9 cellular contexts compared by ENCODE assay signal in genomic region chr15:66388576-66388975, GRCh38. TPM values are rescaled to one million over a fixed set of nuclear protein-coding genes. Genes with fewer than 3 reads are reported as not detected.
A peak's percentile ranks its signal among the peaks of the same experiment; 100 is the strongest.
DNase-seq lines count a peak whose midpoint lies in the region; ATAC-seq, FAIRE-seq and TF ChIP-seq lines count a peak whose summit lies in the region.
"Had no signal": no experiment of that assay in that cellular context is flagged by ENCODE, and none has a peak within 500 bp of the region (broad histone marks: within the 10 kb centered on the region; RNA-seq: fewer than 3 reads in every experiment).

No MANE protein-coding gene starts in this region.

- H3K27me3 ChIP-seq in CD4-positive, alpha-beta T cell (ENCODE audit: control insufficient read depth, insufficient read depth, low read length) = no peaks in the 10 kb centered on the region
- H3K27me3 ChIP-seq in IMR-90 (ENCODE audit: control insufficient read depth, insufficient read depth, low read length) (no peaks in the 10 kb centered on the region), K562 (ENCODE audit: control insufficient read depth in 2 of 2, insufficient read depth in 2 of 2, low read length in 2 of 2) (no peaks in the 10 kb centered on the region)
- H3K27me3 ChIP-seq: heart left ventricle had no signal

- no peak for TF ChIP-seq CTCF in CD4-positive, alpha-beta T cell (IDR thresholded peaks at IDR 0.05)
- TF ChIP-seq CTCF in IMR-90 (conservative IDR thresholded peaks at IDR 0.05; ENCODE audit: low read depth, low read length) (no peak), K562 (IDR thresholded peaks at IDR 0.05 in 2 of 3, conservative IDR thresholded peaks at IDR 0.05 in 1 of 3; ENCODE audit: insufficient read depth in 2 of 3, low read depth in 1 of 3, low read length in 3 of 3) (no peak)

- no peak overlapping the region for H3K56ac ChIP-seq in IMR-90 (ENCODE audit: extremely low read depth, insufficient read depth, low read length)

- no peaks in the 10 kb centered on the region for H3K9me3 Mint-ChIP-seq in CD4-positive, alpha-beta T cell
- H3K9me3 Mint-ChIP-seq in naive thymus-derived CD8-positive, alpha-beta T cell = no peaks in the 10 kb centered on the region

- H3K4me1 ChIP-seq in IMR-90 (ENCODE audit: control insufficient read depth, insufficient read depth, low read length) = peaks cover 6% of the 10 kb centered on the region
- H3K4me1 ChIP-seq in K562 (replicated peaks in 1 of 2; ENCODE audit: control insufficient read depth in 2 of 2, insufficient read depth in 2 of 2, low read length in 2 of 2) = peaks cover 20 to 23% of the 10 kb centered on the region in 2 experiments; a peak in 3 of 5 replicates

- H2BK120ac ChIP-seq in IMR-90 (ENCODE audit: low read depth, low read length) = no peak overlapping the region

- TF ChIP-seq POLR2A in IMR-90 (IDR thresholded peaks at IDR 0.05; ENCODE audit: low read depth, low read length) (no peak), K562 (conservative IDR thresholded peaks at IDR 0.05) (no peak)

- 0 out of 2 replicates have a peak overlapping the region, but pooled peaks have one; percentile 52 for H3K23ac ChIP-seq in IMR-90 (ENCODE audit: low read depth, low read length)

- H2AK9ac ChIP-seq in IMR-90 (replicated peaks; ENCODE audit: low read depth, low read length, poor library complexity) = no peak overlapping the region

- WGBS in IMR-90 (ENCODE audit: extremely low coverage in 2 of 2, insufficient read length in 1 of 2), 2 experiments = no CpG with 5 or more reads among the region's 5 CpGs
- WGBS in K562 (ENCODE audit: insufficient coverage, low coverage, missing lambda C conversion rate) = 35% methylated on average over 4 of the region's 5 CpGs

- peaks cover 76% of the 10 kb centered on the region for H3K4me1 Mint-ChIP-seq in CD4-positive, alpha-beta T cell (ENCODE audit: low read depth)
- H3K4me1 Mint-ChIP-seq in naive thymus-derived CD8-positive, alpha-beta T cell = peaks cover 41 to 79% (median 73%) of the 10 kb centered on the region in 4 donors

- H3K4ac ChIP-seq in IMR-90 (ENCODE audit: low read depth, low read length) = no peak overlapping the region

- peak overlapping the region; percentile 96 for H3K27ac Mint-ChIP-seq in CD4-positive, alpha-beta T cell
- peak overlapping the region in 7 of 10 donors; percentile 54 to 91 (median 88) for H3K27ac Mint-ChIP-seq in naive thymus-derived CD8-positive, alpha-beta T cell

- H3K9ac ChIP-seq in IMR-90 (ENCODE audit: low read depth, low read length) (no peak overlapping the region), K562 (ENCODE audit: insufficient read depth in 1 of 2, low read depth in 2 of 2, low read length in 2 of 2) (peak overlapping the region; percentile 75 to 78; a peak in 3 of 4 replicates)

- H3K79me1 ChIP-seq in IMR-90 (ENCODE audit: low read depth in 1 of 2, low read length in 2 of 2) = peaks cover 9 to 57% of the 10 kb centered on the region in 2 experiments

- H3K79me2 ChIP-seq in K562 (ENCODE audit: control insufficient read depth, insufficient read depth, low read length) = peaks cover 80% of the 10 kb centered on the region

- H2AFZ ChIP-seq in IMR-90 (replicated peaks; ENCODE audit: low read length, poor library complexity) (no peak overlapping the region), K562 (ENCODE audit: low read depth, low read length) (no peak overlapping the region)

- intact Hi-C loops in CD4-positive, alpha-beta T cell (cut with DNase I, micrococcal nuclease) = loop anchor here (5.0 to 10.0 kb wide), 4 partner anchors 34 to 1494 kb away; partner anchors contain the start of gene DIS3L (in 1 of the 2)
- intact Hi-C loops in IMR-90 (cut with micrococcal nuclease) = no loop called here
- intact Hi-C loops in K562 (cut with micrococcal nuclease) = no loop called here

- H4K91ac ChIP-seq in IMR-90 (ENCODE audit: insufficient read depth, low read depth, low read length) = no peak overlapping the region

- TF ChIP-seq RAD21 in IMR-90 (IDR thresholded peaks at IDR 0.05; ENCODE audit: low read length) (no peak), K562 (CRISPR knock-in tag; conservative IDR thresholded peaks at IDR 0.05 in 1 of 2, IDR thresholded peaks at IDR 0.05 in 1 of 2) (no peak)

- H3K4me2 ChIP-seq in IMR-90 (ENCODE audit: low read depth, low read length) (peak overlapping the region; percentile 60), K562 (ENCODE audit: insufficient read depth, low read length) (peak overlapping the region; percentile 99)

- H2BK20ac ChIP-seq in IMR-90 (ENCODE audit: low read depth, low read length) = no peak overlapping the region

- BruUV-seq in IMR-90 (replicated peaks; lab: Mats Ljungman, UMichigan) = no TSS peak
- no TSS peak for BruUV-seq in K562 (replicated peaks; lab: Mats Ljungman, UMichigan)

- H4K20me1 ChIP-seq in IMR-90 (ENCODE audit: insufficient read depth, low read length) (peaks cover 56% of the 10 kb centered on the region), K562 (replicated peaks; ENCODE audit: control insufficient read depth, insufficient read depth, low read length) (peaks cover 13% of the 10 kb centered on the region)

- peaks cover 22% of the 10 kb centered on the region for H3K36me3 Mint-ChIP-seq in CD4-positive, alpha-beta T cell (ENCODE audit: low read depth)
- H3K36me3 Mint-ChIP-seq in naive thymus-derived CD8-positive, alpha-beta T cell = peaks cover 0 to 5% (median 0%) of the 10 kb centered on the region in 3 donors

- CTCF ChIA-PET in CD4-positive, alpha-beta T cell (lab: Charles Lee) = interaction anchor here (0.6 to 8.2 kb wide), 3 partner anchors 14 to 110 kb away, joined by 3 to 107 read pairs (median 34); partner anchors contain the start of gene SNAPC5
- CTCF ChIA-PET in IMR-90 (lab: Yijun Ruan, JAX) = interaction anchor here (2.4 kb wide), 1 partner anchor 110 kb away, joined by 10 read pairs; the partner anchor contains the start of gene SNAPC5
- CTCF ChIA-PET in K562 (lab: Yijun Ruan, JAX; ENCODE audit: low intra/inter-chr PET ratio) = no interaction called here

- H3K36me3 ChIP-seq in IMR-90 (ENCODE audit: control insufficient read depth, insufficient read depth, low read length) (peaks cover 2% of the 10 kb centered on the region; the same call in 1 of the 2 replicates), K562 (ENCODE audit: control insufficient read depth, insufficient read depth, low read length) (peaks cover 31% of the 10 kb centered on the region; the same call in 2 of the 3 replicates)
- H3K36me3 ChIP-seq: heart left ventricle had no signal

- in situ Hi-C loops in IMR-90 (cut with MboI; ENCODE audit: low sequenced_read_pairs) (loop anchor here (5.0 kb wide), 1 partner anchor 104 kb away; no protein-coding TSS in a partner anchor), K562 (cut with MboI) (loop anchor here (5.0 kb wide), 1 partner anchor 94 kb away; no protein-coding TSS in a partner anchor)

- peak overlapping the region; percentile 99 for H3K4me3 Mint-ChIP-seq in CD4-positive, alpha-beta T cell
- peak overlapping the region; percentile 42 to 95 (median 90) for H3K4me3 Mint-ChIP-seq in naive thymus-derived CD8-positive, alpha-beta T cell

- peaks cover 9% of the 10 kb centered on the region for H3K9me1 ChIP-seq in IMR-90 (ENCODE audit: insufficient read depth, low read length)
- H3K9me1 ChIP-seq in K562 (ENCODE audit: control insufficient read depth, insufficient read depth, low read length) = no peaks in the 10 kb centered on the region

- FAIRE-seq in K562 (lab: Jason Lieb, UNC) = no peak

- H4K5ac ChIP-seq in IMR-90 (ENCODE audit: low read depth, low read length) = no peak overlapping the region

- H3K4me3 ChIP-seq in IMR-90 (ENCODE audit: insufficient read depth, low read depth, low read length) (no peak overlapping the region), K562 (peak overlapping the region; percentile 86; the same call in 1 of the 2 replicates)

- no peaks in the 10 kb centered on the region for H3K27me3 Mint-ChIP-seq in CD4-positive, alpha-beta T cell
- H3K27me3 Mint-ChIP-seq in naive thymus-derived CD8-positive, alpha-beta T cell = no peaks in the 10 kb centered on the region

- dilution Hi-C loops in IMR-90 (cut with HindIII; ENCODE audit: low sequenced_read_pairs, unreplicated experiment) = no loop called here

- H3K18ac ChIP-seq in IMR-90 (ENCODE audit: low read depth, low read length) = no peak overlapping the region

- no peak for DNase-seq in CD4-positive, alpha-beta T cell
- DNase-seq in IMR-90 (no peak), K562 (ENCODE audit: extremely low read depth in 1 of 4, low spot score in 3 of 4) (no peak)
- DNase-seq in naive thymus-derived CD8-positive, alpha-beta T cell = no peak
- DNase-seq: heart left ventricle had no signal

- no peak overlapping the region for H2BK5ac ChIP-seq in IMR-90 (ENCODE audit: low read depth, low read length, poor library complexity, severe bottlenecking)

- H2AK5ac ChIP-seq in IMR-90 (ENCODE audit: low read depth, low read length) = no peak overlapping the region

- H3K14ac ChIP-seq in IMR-90 (replicated peaks; ENCODE audit: low read depth, low read length) = no peak overlapping the region

- TF ChIP-seq EP300 in K562 (IDR thresholded peaks at IDR 0.05; ENCODE audit: low read length) = no peak

- POLR2A ChIA-PET in CD4-positive, alpha-beta T cell (lab: Charles Lee) = interaction anchor here (0.6 to 7.0 kb wide), 8 partner anchors 13 to 117 kb away, joined by 3 to 94 read pairs (median 12); partner anchors contain the start of genes RPL4, SNAPC5, TIPIN and ZWILCH
- POLR2A ChIA-PET in IMR-90 (lab: Charles Lee; ENCODE audit: unreplicated experiment) (no interaction called here), K562 (lab: Yijun Ruan, JAX) (interaction anchor here (0.6 to 1.4 kb wide), 4 partner anchors 15 to 459 kb away, joined by 3 to 11 read pairs (median 4); partner anchors contain the start of gene SNAPC5)
- POLR2A ChIA-PET in naive thymus-derived CD8-positive, alpha-beta T cell (lab: Charles Lee) = interaction anchor here (0.5 to 5.0 kb wide), 7 partner anchors 16 to 1655 kb away, joined by 3 to 56 read pairs (median 4); partner anchors contain the start of genes RPL4 and SNAPC5

- no peaks in the 10 kb centered on the region for H3K9me3 ChIP-seq in CD4-positive, alpha-beta T cell (ENCODE audit: control insufficient read depth, low read length)
- H3K9me3 ChIP-seq in IMR-90 (ENCODE audit: control insufficient read depth, insufficient read depth, low read length) (no peaks in the 10 kb centered on the region), K562 (replicated peaks; ENCODE audit: control insufficient read depth, insufficient read depth, low read depth, low read length) (no peaks in the 10 kb centered on the region)
- H3K9me3 ChIP-seq: heart left ventricle had no signal

- ATAC-seq in CD4-positive, alpha-beta T cell (ENCODE audit: poor library complexity) = no peak
- no peak for ATAC-seq in IMR-90 (ENCODE audit: low read depth)
- ATAC-seq in K562 = no peak
- no peak for ATAC-seq in naive thymus-derived CD8-positive, alpha-beta T cell
- ATAC-seq in GM21825 (IDR thresholded peaks at IDR 0.05; ENCODE audit: unreplicated experiment) = no peak
- no peak for ATAC-seq in GM21737 (IDR thresholded peaks at IDR 0.05; ENCODE audit: unreplicated experiment)
- no peak for ATAC-seq in HG03457 (IDR thresholded peaks at IDR 0.05; ENCODE audit: unreplicated experiment)
- no peak for ATAC-seq in GM21576 (IDR thresholded peaks at IDR 0.05; ENCODE audit: unreplicated experiment)
- ATAC-seq: heart left ventricle had no signal

- H3K27ac ChIP-seq in CD4-positive, alpha-beta T cell (ENCODE audit: low read depth, low read length) = peak overlapping the region; percentile 66
- no peak overlapping the region for H3K27ac ChIP-seq in IMR-90 (ENCODE audit: insufficient read depth, low read length)
- H3K27ac ChIP-seq in K562 (ENCODE audit: extremely low read depth, low read depth, low read length) = no peak overlapping the region; the same call in 2 of the 3 replicates

- no peak overlapping the region for H4K8ac ChIP-seq in IMR-90 (ENCODE audit: low read depth in 2 of 2, low read length in 2 of 2)

- no peak overlapping the region for H2BK15ac ChIP-seq in IMR-90 (ENCODE audit: low read depth, low read length)

RNA-seq across cellular contexts. Expression of gene MAP2K1, which starts 1.9 kb away (rescaled TPM):
- total RNA-seq in CD4-positive, alpha-beta T cell = 10 to 100 TPM; 33.8 to 34.7 TPM
- 37.8 and 58.9 TPM in 2 replicates for total RNA-seq in IMR-90 (2012; rRNA removed)
- polyA plus RNA-seq in IMR-90 (2012; rRNA removed) = 33.3 and 34.7 TPM in 2 replicates
- polyA plus RNA-seq in IMR-90 (2012; cell fraction: cytosol; rRNA removed) = 18.9 and 28.3 TPM in 2 replicates
- 9.2 and 28.3 TPM in 2 replicates for polyA plus RNA-seq in IMR-90 (2012; cell fraction: nucleus; rRNA removed; ENCODE audit: low replicate concordance)
- 21.2 and 29.3 TPM in 2 replicates for total RNA-seq in K562 (2011; cell fraction: chromatin; rRNA removed; ENCODE audit: low replicate concordance)
- total RNA-seq in K562 (2011; cell fraction: nucleolus; rRNA removed) = 13.3 and 13.7 TPM in 2 replicates
- 19.4 and 21.1 TPM in 2 replicates for total RNA-seq in K562 (2011; cell fraction: nucleoplasm; rRNA removed)
- 30.0 and 37.6 TPM in 2 replicates for total RNA-seq in K562 (2014; rRNA removed)
- total RNA-seq in K562 (2014; rRNA removed; fragmentation: Illumina TruSeq; extraction: Trizol) = 29.3 and 29.7 TPM in 2 replicates
- 22.4 and 24.6 TPM in 2 replicates for total RNA-seq in K562 (2015; rRNA removed; fragmentation: Illumina TruSeq; extraction: Trizol)
- 55.9 and 58.3 TPM in 2 replicates for total RNA-seq in K562 (2021)
- 45.5 and 48.2 TPM in 2 replicates for polyA plus RNA-seq in K562 (2011; rRNA removed)
- polyA plus RNA-seq in K562 (2011; cell fraction: cytosol; rRNA removed) = 31.5 and 44.6 TPM in 2 replicates
- 18.0 and 20.6 TPM in 2 replicates for polyA plus RNA-seq in K562 (2011; cell fraction: nucleus; rRNA removed)
- 44.7 and 48.5 TPM in 2 replicates for polyA plus RNA-seq in K562 (2012)
- 41.4 and 42.3 TPM in 2 replicates for polyA plus RNA-seq in K562 (2014; fragmentation: Illumina TruSeq; extraction: Trizol)
- 10 to 100 TPM in 1 of 2 experiments, 1 to 10 TPM in 1; 7.5 to 10.9 TPM for polyA plus RNA-seq in K562 (2014; fragmentation: Nextera tagmentation; extraction: Ambion mirVana)
- polyA plus RNA-seq in K562 (2014; rRNA removed) = 45.0 and 52.7 TPM in 2 replicates
- polyA minus RNA-seq in K562 (2011; rRNA and poly(A)+ RNA removed) = 24.3 and 25.8 TPM in 2 replicates
- polyA minus RNA-seq in K562 (2011; cell fraction: cytosol; rRNA and poly(A)+ RNA removed) = 17.0 and 20.3 TPM in 2 replicates
- 6.5 and 10.6 TPM in 2 replicates for polyA minus RNA-seq in K562 (2011; cell fraction: nucleus; rRNA and poly(A)+ RNA removed)
- 10 to 100 TPM; 49.3 to 50.8 TPM for total RNA-seq in naive thymus-derived CD8-positive, alpha-beta T cell
- 10 to 100 TPM; 34.7 to 41.7 (median 39.3) TPM for polyA plus RNA-seq in naive thymus-derived CD8-positive, alpha-beta T cell

RNA-seq across cellular contexts. Expression of gene TIPIN, which starts 32.1 kb away (rescaled TPM):
- total RNA-seq in CD4-positive, alpha-beta T cell = 1 to 10 TPM; 3.7 to 3.9 TPM
- 7.3 and 15.0 TPM in 2 replicates for total RNA-seq in IMR-90 (2012; rRNA removed)
- polyA plus RNA-seq in IMR-90 (2012; rRNA removed) = 6.3 and 6.9 TPM in 2 replicates
- 0.89 and 1.9 TPM in 2 replicates for polyA plus RNA-seq in IMR-90 (2012; cell fraction: cytosol; rRNA removed)
- polyA plus RNA-seq in IMR-90 (2012; cell fraction: nucleus; rRNA removed; ENCODE audit: low replicate concordance) = 0.44 and 2.3 TPM in 2 replicates
- 21.9 and 44.7 TPM in 2 replicates for total RNA-seq in K562 (2011; cell fraction: chromatin; rRNA removed; ENCODE audit: low replicate concordance)
- 15.3 and 17.0 TPM in 2 replicates for total RNA-seq in K562 (2011; cell fraction: nucleolus; rRNA removed)
- 25.1 and 31.1 TPM in 2 replicates for total RNA-seq in K562 (2011; cell fraction: nucleoplasm; rRNA removed)
- 29.9 and 31.1 TPM in 2 replicates for total RNA-seq in K562 (2014; rRNA removed)
- total RNA-seq in K562 (2014; rRNA removed; fragmentation: Illumina TruSeq; extraction: Trizol) = 45.8 and 64.9 TPM in 2 replicates
- total RNA-seq in K562 (2015; rRNA removed; fragmentation: Illumina TruSeq; extraction: Trizol) = 40.4 and 41.9 TPM in 2 replicates
- 27.4 and 28.0 TPM in 2 replicates for total RNA-seq in K562 (2021)
- polyA plus RNA-seq in K562 (2011; rRNA removed) = 15.2 and 22.9 TPM in 2 replicates
- polyA plus RNA-seq in K562 (2011; cell fraction: cytosol; rRNA removed) = 5.1 and 8.0 TPM in 2 replicates
- 6.7 and 7.4 TPM in 2 replicates for polyA plus RNA-seq in K562 (2011; cell fraction: nucleus; rRNA removed)
- polyA plus RNA-seq in K562 (2012) = 23.8 and 27.9 TPM in 2 replicates
- polyA plus RNA-seq in K562 (2014; fragmentation: Illumina TruSeq; extraction: Trizol) = 61.4 and 62.1 TPM in 2 replicates
- polyA plus RNA-seq in K562 (2014; fragmentation: Nextera tagmentation; extraction: Ambion mirVana) = 10 to 100 TPM; 55.6 to 58.9 TPM
- polyA plus RNA-seq in K562 (2014; rRNA removed) = 25.7 and 42.0 TPM in 2 replicates
- 37.5 and 43.0 TPM in 2 replicates for polyA minus RNA-seq in K562 (2011; rRNA and poly(A)+ RNA removed)
- polyA minus RNA-seq in K562 (2011; cell fraction: cytosol; rRNA and poly(A)+ RNA removed) = 12.2 and 18.7 TPM in 2 replicates
- 7.7 and 14.1 TPM in 2 replicates for polyA minus RNA-seq in K562 (2011; cell fraction: nucleus; rRNA and poly(A)+ RNA removed)
- total RNA-seq in naive thymus-derived CD8-positive, alpha-beta T cell = 10 to 100 TPM; 13.6 to 14.4 TPM
- 10 to 100 TPM in 2 of 3 donors, 1 to 10 TPM in 1; 9.0 to 12.1 (median 10.3) TPM for polyA plus RNA-seq in naive thymus-derived CD8-positive, alpha-beta T cell

Comparison
In these comparisons a context has a peak if more than half of its experiments do, and no peak if none do; other contexts are left out.
1. intact Hi-C loops: an anchor here in CD4-positive, alpha-beta T cell (5.0 to 10.0 kb wide); none called in IMR-90 and K562.